In genomic region chr13:99577934-99578917, GRCh38 we compare ENCODE assay signal across 8 cellular contexts. TPM values are rescaled to one million over a fixed set of nuclear protein-coding genes. Genes with fewer than 3 reads are reported as not detected.
A peak's percentile ranks its signal among the peaks of the same experiment; 100 is the strongest.
DNase-seq lines count a peak whose midpoint lies in the region; ATAC-seq and TF ChIP-seq lines count a peak whose summit lies in the region.

No MANE protein-coding gene starts in this region.

- no peak overlapping the region for H3K27ac Mint-ChIP-seq in activated CD8-positive, alpha-beta T cell treated with anti-CD3 and anti-CD28 coated beads for 36 hours
- no peak overlapping the region for H3K27ac Mint-ChIP-seq in activated CD8-positive, alpha-beta T cell treated with anti-CD3 and anti-CD28 coated beads, Interleukin-2, amount 10 ng/mL, durations not matched to agents 7 days and 5 days
- H3K27ac Mint-ChIP-seq in activated CD4-positive, alpha-beta T cell treated with anti-CD3 and anti-CD28 coated beads, Interleukin-2, amount 10 ng/mL, durations not matched to agents 24 days and 14 days = no peak overlapping the region

- no peaks in the 10 kb centered on the region for H3K9me3 Mint-ChIP-seq in activated CD8-positive, alpha-beta T cell treated with anti-CD3 and anti-CD28 coated beads for 36 hours
- H3K9me3 Mint-ChIP-seq in activated CD8-positive, alpha-beta T cell treated with anti-CD3 and anti-CD28 coated beads, Interleukin-2, amount 10 ng/mL, durations not matched to agents 7 days and 5 days (ENCODE audit: insufficient read depth) = no peaks in the 10 kb centered on the region
- no peaks in the 10 kb centered on the region for H3K9me3 Mint-ChIP-seq in activated CD4-positive, alpha-beta T cell treated with anti-CD3 and anti-CD28 coated beads, Interleukin-2, amount 10 ng/mL, durations not matched to agents 24 days and 14 days

- H3K4me3 Mint-ChIP-seq in activated CD8-positive, alpha-beta T cell treated with anti-CD3 and anti-CD28 coated beads for 36 hours = no peak overlapping the region
- no peak overlapping the region for H3K4me3 Mint-ChIP-seq in activated CD8-positive, alpha-beta T cell treated with anti-CD3 and anti-CD28 coated beads, Interleukin-2, amount 10 ng/mL, durations not matched to agents 7 days and 5 days
- no peak overlapping the region for H3K4me3 Mint-ChIP-seq in activated CD4-positive, alpha-beta T cell treated with anti-CD3 and anti-CD28 coated beads, Interleukin-2, amount 10 ng/mL, durations not matched to agents 24 days and 14 days

- H3K27me3 Mint-ChIP-seq in activated CD8-positive, alpha-beta T cell treated with anti-CD3 and anti-CD28 coated beads for 36 hours = no peaks in the 10 kb centered on the region
- H3K27me3 Mint-ChIP-seq in activated CD8-positive, alpha-beta T cell treated with anti-CD3 and anti-CD28 coated beads, Interleukin-2, amount 10 ng/mL, durations not matched to agents 7 days and 5 days (ENCODE audit: low read depth) = no peaks in the 10 kb centered on the region
- H3K27me3 Mint-ChIP-seq in activated CD4-positive, alpha-beta T cell treated with anti-CD3 and anti-CD28 coated beads, Interleukin-2, amount 10 ng/mL, durations not matched to agents 24 days and 14 days = peaks cover 3% of the 10 kb centered on the region

- H3K36me3 ChIP-seq in SJSA1 (no peaks in the 10 kb centered on the region), tibial artery (no peaks in the 10 kb centered on the region)

- H3K36me3 Mint-ChIP-seq in activated CD8-positive, alpha-beta T cell treated with anti-CD3 and anti-CD28 coated beads for 36 hours (ENCODE audit: low read depth) = no peaks in the 10 kb centered on the region
- no peaks in the 10 kb centered on the region for H3K36me3 Mint-ChIP-seq in activated CD8-positive, alpha-beta T cell treated with anti-CD3 and anti-CD28 coated beads, Interleukin-2, amount 10 ng/mL, durations not matched to agents 7 days and 5 days (ENCODE audit: low read depth)
- H3K36me3 Mint-ChIP-seq in activated CD4-positive, alpha-beta T cell treated with anti-CD3 and anti-CD28 coated beads, Interleukin-2, amount 10 ng/mL, durations not matched to agents 24 days and 14 days (ENCODE audit: low read depth) = no peaks in the 10 kb centered on the region

- H3K27ac ChIP-seq in SJSA1 = no peak overlapping the region
- no peak overlapping the region for H3K27ac ChIP-seq in tibial artery

- DNase-seq in activated CD8-positive, alpha-beta T cell treated with anti-CD3 and anti-CD28 coated beads for 36 hours = no peak
- DNase-seq in activated CD8-positive, alpha-beta T cell treated with anti-CD3 and anti-CD28 coated beads, Interleukin-2, amount 10 ng/mL, durations not matched to agents 7 days and 5 days = no peak
- peak; percentile 50 to 69 for DNase-seq in SJSA1 (ENCODE audit: low read depth in 1 of 2, low spot score in 2 of 2)
- DNase-seq in globus pallidus (ENCODE audit: low spot score) = peak; percentile 13
- no peak for DNase-seq in tibial artery
- DNase-seq in activated CD4-positive, alpha-beta T cell treated with anti-CD3 and anti-CD28 coated beads, Interleukin-2, amount 50 U/mL, for 4 hours = no peak
- DNase-seq in activated CD4-positive, alpha-beta T cell treated with anti-CD3 and anti-CD28 coated beads, Interleukin-2, amount 10 ng/mL, durations not matched to agents 24 days and 14 days = no peak

- no peaks in the 10 kb centered on the region for H3K27me3 ChIP-seq in SJSA1 (replicated peaks)
- no peaks in the 10 kb centered on the region for H3K27me3 ChIP-seq in tibial artery

- H3K4me1 Mint-ChIP-seq in activated CD8-positive, alpha-beta T cell treated with anti-CD3 and anti-CD28 coated beads for 36 hours (ENCODE audit: low read depth) = no peaks in the 10 kb centered on the region
- H3K4me1 Mint-ChIP-seq in activated CD8-positive, alpha-beta T cell treated with anti-CD3 and anti-CD28 coated beads, Interleukin-2, amount 10 ng/mL, durations not matched to agents 7 days and 5 days (ENCODE audit: low read depth) = peaks cover 6% of the 10 kb centered on the region
- H3K4me1 Mint-ChIP-seq in activated CD4-positive, alpha-beta T cell treated with anti-CD3 and anti-CD28 coated beads, Interleukin-2, amount 10 ng/mL, durations not matched to agents 24 days and 14 days = peaks cover 5% of the 10 kb centered on the region

- H3K4me1 ChIP-seq in SJSA1 (replicated peaks) (no peaks in the 10 kb centered on the region), tibial artery (no peaks in the 10 kb centered on the region)

- intact Hi-C loops in activated CD8-positive, alpha-beta T cell treated with anti-CD3 and anti-CD28 coated beads for 36 hours (cut with micrococcal nuclease) = no loop called here
- intact Hi-C loops in tibial artery (cut with DNase I; ENCODE audit: low total_unique reads) = no loop called here
- intact Hi-C loops in activated CD4-positive, alpha-beta T cell treated with anti-CD3 and anti-CD28 coated beads, Interleukin-2, amount 10 ng/mL, durations not matched to agents 24 days and 14 days (cut with micrococcal nuclease) = no loop called here

- H3K9me3 ChIP-seq in SJSA1 (replicated peaks) (no peaks in the 10 kb centered on the region), tibial artery (no peaks in the 10 kb centered on the region)

- CTCF ChIA-PET in activated CD8-positive, alpha-beta T cell treated with anti-CD3 and anti-CD28 coated beads for 36 hours (lab: Charles Lee) = interaction anchor here (1.0 to 1.5 kb wide), 5 partner anchors 16 to 78 kb away, joined by 3 to 6 read pairs (median 4); partner anchors contain the start of gene CLYBL
- CTCF ChIA-PET in activated CD8-positive, alpha-beta T cell treated with anti-CD3 and anti-CD28 coated beads, Interleukin-2, amount 10 ng/mL, durations not matched to agents 7 days and 5 days (lab: Charles Lee) = interaction anchor here (0.7 to 1.6 kb wide), 9 partner anchors 9 to 121 kb away, joined by 3 to 5 read pairs (median 3); partner anchors contain the start of gene CLYBL

- peak; percentile 37 for ATAC-seq in activated CD8-positive, alpha-beta T cell treated with anti-CD3 and anti-CD28 coated beads for 36 hours
- no peak for ATAC-seq in activated CD8-positive, alpha-beta T cell treated with anti-CD3 and anti-CD28 coated beads, Interleukin-2, amount 10 ng/mL, durations not matched to agents 7 days and 5 days
- no peak for ATAC-seq in HG02938 (IDR thresholded peaks at IDR 0.05; ENCODE audit: unreplicated experiment)

- TF ChIP-seq CTCF in activated CD8-positive, alpha-beta T cell treated with anti-CD3 and anti-CD28 coated beads for 36 hours (IDR thresholded peaks at IDR 0.05) = no peak
- peak; percentile 27 to 40 for TF ChIP-seq CTCF in tibial artery (IDR thresholded peaks at IDR 0.05)

- no peak overlapping the region for H3K4me3 ChIP-seq in SJSA1
- no peak overlapping the region for H3K4me3 ChIP-seq in tibial artery

- POLR2A ChIA-PET in activated CD8-positive, alpha-beta T cell treated with anti-CD3 and anti-CD28 coated beads for 36 hours (lab: Charles Lee) = interaction anchor here (0.7 kb wide), 1 partner anchor 28 kb away, joined by 3 read pairs; no protein-coding TSS in a partner anchor
- POLR2A ChIA-PET in activated CD8-positive, alpha-beta T cell treated with anti-CD3 and anti-CD28 coated beads, Interleukin-2, amount 10 ng/mL, durations not matched to agents 7 days and 5 days (lab: Charles Lee) = interaction anchor here (0.9 kb wide), 1 partner anchor 28 kb away, joined by 3 read pairs; the partner anchor contains the start of gene CLYBL

RNA-seq across cellular contexts. Expression of gene CLYBL, which starts 28.3 kb away (rescaled TPM):
- total RNA-seq in activated CD8-positive, alpha-beta T cell treated with anti-CD3 and anti-CD28 coated beads for 36 hours = 1 to 10 TPM; 9.1 to 9.6 TPM
- total RNA-seq in activated CD8-positive, alpha-beta T cell treated with anti-CD3 and anti-CD28 coated beads, Interleukin-2, amount 10 ng/mL, durations not matched to agents 7 days and 5 days = 1 to 10 TPM; 6.0 to 8.2 TPM
- 0.16 and 1.5 TPM in 2 replicates for total RNA-seq in SJSA1 (2014; rRNA removed; shearing (Covaris generic))
- 2.6 and 3.5 TPM in 2 replicates for total RNA-seq in activated CD4-positive, alpha-beta T cell treated with anti-CD3 and anti-CD28 coated beads, Interleukin-2, amount 10 ng/mL, durations not matched to agents 24 days and 14 days

Comparison
In these comparisons a context has a peak if more than half of its experiments do, and no peak if none do; other contexts are left out.
1. DNase-seq: peak in SJSA1 (2 of 2) and globus pallidus (single experiment); none in activated CD8-positive, alpha-beta T cell treated with anti-CD3 and anti-CD28 coated beads for 36 hours (single experiment), activated CD8-positive, alpha-beta T cell treated with anti-CD3 and anti-CD28 coated beads, Interleukin-2, amount 10 ng/mL, durations not matched to agents 7 days and 5 days (single experiment), tibial artery (0 of 2), activated CD4-positive, alpha-beta T cell treated with anti-CD3 and anti-CD28 coated beads, Interleukin-2, amount 50 U/mL, for 4 hours (0 of 2) and activated CD4-positive, alpha-beta T cell treated with anti-CD3 and anti-CD28 coated beads, Interleukin-2, amount 10 ng/mL, durations not matched to agents 24 days and 14 days (single experiment).